Comparison of ENCODE assay signal across 28 cellular contexts in the genomic region with DNA sequence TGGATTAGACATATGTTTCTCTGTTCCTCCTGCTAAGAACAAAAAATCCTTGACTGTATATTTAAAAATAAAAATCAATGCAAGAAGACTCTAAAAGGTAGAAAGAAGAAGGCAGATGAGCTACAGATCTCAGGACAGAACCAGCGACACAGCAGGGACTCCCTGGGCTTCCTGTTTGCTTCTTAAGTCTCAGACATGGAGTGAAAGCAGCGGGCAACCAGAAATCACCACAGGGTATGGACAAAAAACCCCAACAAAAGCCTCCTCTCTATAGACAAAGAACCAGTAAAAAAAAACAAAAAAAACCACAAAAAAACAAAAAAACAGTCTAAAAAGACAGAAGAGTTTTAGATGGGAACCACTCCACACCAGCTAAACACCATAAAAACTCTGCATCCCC.
"Had no signal": no experiment of that assay in that cellular context is flagged by ENCODE, and none has a peak within 500 bp of the region (broad histone marks: within the 10 kb centered on the region; RNA-seq: fewer than 3 reads in every experiment).

No MANE protein-coding gene starts in this region.

- H3K36me3 Mint-ChIP-seq: activated naive CD4-positive, alpha-beta T cell treated with anti-CD3 and anti-CD28 coated beads, Interleukin-2, amount 10 ng/mL, durations not matched to agents 7 days and 5 days; activated naive CD8-positive, alpha-beta T cell treated with anti-CD3 and anti-CD28 coated beads, Interleukin-2, amount 10 ng/mL, durations not matched to agents 7 days and 5 days; brain had no signal

- H3K9me3 Mint-ChIP-seq: activated naive CD4-positive, alpha-beta T cell treated with anti-CD3 and anti-CD28 coated beads, Interleukin-2, amount 10 ng/mL, durations not matched to agents 7 days and 5 days had no signal

- H3K36me3 ChIP-seq: ascending aorta, breast epithelium, cardiac muscle cell, colonic mucosa, esophagus squamous epithelium, gastroesophageal sphincter had no signal

- H3K4me1 ChIP-seq: ascending aorta, breast epithelium, colonic mucosa, esophagus squamous epithelium, gastroesophageal sphincter had no signal

- H3K27me3 Mint-ChIP-seq: activated CD4-positive, alpha-beta memory T cell treated with anti-CD3 and anti-CD28 coated beads, Interleukin-2, amount 10 ng/mL, durations not matched to agents 7 days and 5 days; activated CD4-positive, alpha-beta T cell treated with anti-CD3 and anti-CD28 coated beads, Interleukin-2, amount 10 ng/mL, durations not matched to agents 7 days and 5 days; activated naive CD4-positive, alpha-beta T cell treated with anti-CD3 and anti-CD28 coated beads, Interleukin-2, amount 10 ng/mL, durations not matched to agents 7 days and 5 days; activated naive CD8-positive, alpha-beta T cell treated with anti-CD3 and anti-CD28 coated beads, Interleukin-2, amount 10 ng/mL, durations not matched to agents 7 days and 5 days; activated T-cell treated with anti-CD3 and anti-CD28 coated beads, Interleukin-2, amount 50 U/mL, for 24 hours had no signal

- H3K4me3 ChIP-seq: ascending aorta, breast epithelium, cardiac muscle cell, colonic mucosa, esophagus squamous epithelium, gastroesophageal sphincter had no signal

- H3K4me3 Mint-ChIP-seq: activated CD4-positive, alpha-beta memory T cell treated with anti-CD3 and anti-CD28 coated beads, Interleukin-2, amount 10 ng/mL, durations not matched to agents 7 days and 5 days; activated CD4-positive, alpha-beta T cell treated with anti-CD3 and anti-CD28 coated beads, Interleukin-2, amount 10 ng/mL, durations not matched to agents 7 days and 5 days; activated naive CD4-positive, alpha-beta T cell treated with anti-CD3 and anti-CD28 coated beads, Interleukin-2, amount 10 ng/mL, durations not matched to agents 7 days and 5 days; activated naive CD8-positive, alpha-beta T cell treated with anti-CD3 and anti-CD28 coated beads, Interleukin-2, amount 10 ng/mL, durations not matched to agents 7 days and 5 days; activated T-cell treated with anti-CD3 and anti-CD28 coated beads, Interleukin-2, amount 50 U/mL, for 24 hours; activated T-cell treated with anti-CD3 and anti-CD28 coated beads, Interleukin-2, amount 50 U/mL, for 72 hours; brain had no signal

- DNase-seq: activated CD4-positive, alpha-beta memory T cell treated with anti-CD3 and anti-CD28 coated beads, Interleukin-2, amount 10 ng/mL, durations not matched to agents 7 days and 5 days; activated CD4-positive, alpha-beta T cell treated with anti-CD3 and anti-CD28 coated beads for 1 hour; activated CD4-positive, alpha-beta T cell treated with anti-CD3 and anti-CD28 coated beads for 4 hours; activated CD4-positive, alpha-beta T cell treated with anti-CD3 and anti-CD28 coated beads, Interleukin-2, amount 10 ng/mL, durations not matched to agents 7 days and 5 days; activated CD4-positive, alpha-beta T cell treated with anti-CD3 and anti-CD28 coated beads, Interleukin-2, amount 50 U/mL, for 4 hours; activated CD4-positive, CD25-positive, alpha-beta regulatory T cell; activated CD8-positive, alpha-beta memory T cell treated with anti-CD3 and anti-CD28 coated beads, Interleukin-2, amount 50 U/mL, for 48 hours; activated gamma-delta T cell; activated naive CD4-positive, alpha-beta T cell; activated naive CD4-positive, alpha-beta T cell treated with anti-CD3 and anti-CD28 coated beads, Interleukin-2, amount 10 ng/mL, durations not matched to agents 7 days and 5 days; activated naive CD8-positive, alpha-beta T cell treated with anti-CD3 and anti-CD28 coated beads, Interleukin-2, amount 10 ng/mL, durations not matched to agents 7 days and 5 days; activated T-cell treated with anti-CD3 and anti-CD28 coated beads for 4 hours; activated T-cell treated with anti-CD3 and anti-CD28 coated beads, Interleukin-2, amount 50 U/mL, for 24 hours; activated T-cell treated with anti-CD3 and anti-CD28 coated beads, Interleukin-2, amount 50 U/mL, for 72 hours; central memory CD4-positive, alpha-beta T cell; cerebellar nuclear complex; colonic mucosa; effector CD8-positive, alpha-beta T cell; esophagus squamous epithelium; foreskin melanocyte; T-helper 2 cell had no signal

- H3K9me3 ChIP-seq: ascending aorta, breast epithelium, colonic mucosa, gastroesophageal sphincter had no signal

- H3K4me1 Mint-ChIP-seq: activated CD4-positive, alpha-beta memory T cell treated with anti-CD3 and anti-CD28 coated beads, Interleukin-2, amount 10 ng/mL, durations not matched to agents 7 days and 5 days; activated CD4-positive, alpha-beta T cell treated with anti-CD3 and anti-CD28 coated beads, Interleukin-2, amount 10 ng/mL, durations not matched to agents 7 days and 5 days; activated naive CD4-positive, alpha-beta T cell treated with anti-CD3 and anti-CD28 coated beads, Interleukin-2, amount 10 ng/mL, durations not matched to agents 7 days and 5 days; activated naive CD8-positive, alpha-beta T cell treated with anti-CD3 and anti-CD28 coated beads, Interleukin-2, amount 10 ng/mL, durations not matched to agents 7 days and 5 days had no signal

- H3K27ac Mint-ChIP-seq: activated CD4-positive, alpha-beta memory T cell treated with anti-CD3 and anti-CD28 coated beads, Interleukin-2, amount 10 ng/mL, durations not matched to agents 7 days and 5 days; activated CD4-positive, alpha-beta T cell treated with anti-CD3 and anti-CD28 coated beads, Interleukin-2, amount 10 ng/mL, durations not matched to agents 7 days and 5 days; activated naive CD4-positive, alpha-beta T cell treated with anti-CD3 and anti-CD28 coated beads, Interleukin-2, amount 10 ng/mL, durations not matched to agents 7 days and 5 days; activated naive CD4-positive, alpha-beta T cell treated with anti-CD3 and anti-CD28 coated beads, Interleukin-2, amount 50 U/mL, for 72 hours; activated naive CD8-positive, alpha-beta T cell treated with anti-CD3 and anti-CD28 coated beads, Interleukin-2, amount 10 ng/mL, durations not matched to agents 7 days and 5 days; activated T-cell treated with anti-CD3 and anti-CD28 coated beads, Interleukin-2, amount 50 U/mL, for 24 hours; activated T-cell treated with anti-CD3 and anti-CD28 coated beads, Interleukin-2, amount 50 U/mL, for 72 hours; brain had no signal

- H3K27ac ChIP-seq: ascending aorta, breast epithelium, cardiac muscle cell, colonic mucosa, epithelial cell of prostate, esophagus squamous epithelium, gastroesophageal sphincter had no signal

- H3K27me3 ChIP-seq: ascending aorta, breast epithelium, cardiac muscle cell, colonic mucosa, esophagus squamous epithelium, gastroesophageal sphincter had no signal

- ATAC-seq: activated naive CD4-positive, alpha-beta T cell treated with anti-CD3 and anti-CD28 coated beads, Interleukin-2, amount 50 U/mL, for 72 hours; activated T-cell treated with anti-CD3 and anti-CD28 coated beads, Interleukin-2, amount 50 U/mL, for 72 hours; gastroesophageal sphincter had no signal
